In the genomic region with DNA sequence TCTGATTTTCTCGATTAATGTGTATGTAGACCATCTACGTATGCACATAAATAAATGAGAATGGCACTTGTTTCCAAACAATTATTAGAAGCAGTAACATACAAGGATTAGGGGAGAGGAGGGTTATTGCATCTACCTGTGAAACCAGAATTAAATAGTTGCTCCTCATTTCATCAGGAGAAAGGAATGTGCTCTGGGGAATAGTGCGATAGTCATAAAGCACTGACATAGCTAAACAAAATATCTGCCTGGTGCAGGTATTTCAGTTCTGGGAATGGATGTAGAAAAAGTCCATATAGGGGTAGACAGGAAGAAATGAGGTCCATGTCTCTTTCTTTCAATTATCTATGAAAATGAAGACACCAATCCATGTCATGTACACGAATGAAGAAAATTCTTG, we compare ENCODE assay signal across 14 cellular contexts. TPM values are rescaled to one million over a fixed set of nuclear protein-coding genes. Genes with fewer than 3 reads are reported as not detected.
"Had no signal": no experiment of that assay in that cellular context is flagged by ENCODE, and none has a peak within 500 bp of the region (broad histone marks: within the 10 kb centered on the region; RNA-seq: fewer than 3 reads in every experiment).

No MANE protein-coding gene starts in this region.

- H3K9me3 Mint-ChIP-seq: activated naive CD4-positive, alpha-beta T cell treated with anti-CD3 and anti-CD28 coated beads, Interleukin-2, amount 10 ng/mL, durations not matched to agents 7 days and 5 days; activated T-helper 2 cell treated with anti-CD3 and anti-CD28 coated beads, Interferon-gamma antibody, Interleukin-2, Interleukin-4, amounts not matched to agents 10 μg/mL and 5 μg/mL and 100 μg/mL, durations not matched to agents 14 hours and 24 hours and 36 hours; T-helper 1 cell treated with Interleukin-12 subunit alpha and Interleukin-12 subunit beta and Interleukin-4 antibody, amounts not matched to agents 30 μg/mL and 1 μg/mL, for 36 hours had no signal

- H3K36me3 ChIP-seq: brain microvascular endothelial cell, gastrocnemius medialis, right lobe of liver, spleen, upper lobe of right lung had no signal

- H3K4me3 ChIP-seq: gastrocnemius medialis, spleen had no signal

- ATAC-seq: gastrocnemius medialis; right lobe of liver; stimulated activated naive B cell treated with anti-CD40 and anti-IgM and Interleukin-4, amounts not matched to agents 10 μg/mL and 1 μg/mL and 100 μg/mL, for 72 hours; upper lobe of right lung had no signal

- H3K27me3 ChIP-seq: brain microvascular endothelial cell had no signal

- H3K27ac ChIP-seq: brain microvascular endothelial cell, gastrocnemius medialis, right lobe of liver had no signal

- DNase-seq: activated CD4-positive, CD25-positive, alpha-beta regulatory T cell; activated naive CD4-positive, alpha-beta T cell treated with anti-CD3 and anti-CD28 coated beads, Interleukin-2, amount 10 ng/mL, durations not matched to agents 7 days and 5 days; brain microvascular endothelial cell; gastrocnemius medialis; kidney; midbrain; nucleus accumbens; right lobe of liver; spleen; stimulated activated CD4-positive, alpha-beta T cell treated with anti-CD3 and anti-CD28 coated beads, Interleukin-2, amount 100 ng/mL, for 24 hours; stimulated activated naive B cell treated with anti-CD40 and anti-IgM and Interleukin-4, amounts not matched to agents 10 μg/mL and 1 μg/mL and 100 μg/mL, for 72 hours; upper lobe of right lung had no signal

- H3K9me3 ChIP-seq: gastrocnemius medialis, right lobe of liver, upper lobe of right lung had no signal

- H3K27ac Mint-ChIP-seq: activated naive CD4-positive, alpha-beta T cell treated with anti-CD3 and anti-CD28 coated beads, Interleukin-2, amount 10 ng/mL, durations not matched to agents 7 days and 5 days; activated T-helper 2 cell treated with anti-CD3 and anti-CD28 coated beads, Interferon-gamma antibody, Interleukin-2, Interleukin-4, amounts not matched to agents 10 μg/mL and 5 μg/mL and 100 μg/mL, durations not matched to agents 14 hours and 24 hours and 36 hours; stimulated activated naive B cell treated with anti-CD40 and anti-IgM and Interleukin-4, amounts not matched to agents 10 μg/mL and 1 μg/mL and 100 μg/mL, for 72 hours; T-helper 1 cell treated with Interleukin-12 subunit alpha and Interleukin-12 subunit beta and Interleukin-4 antibody, amounts not matched to agents 30 μg/mL and 1 μg/mL, for 36 hours had no signal

- H3K4me3 Mint-ChIP-seq: activated naive CD4-positive, alpha-beta T cell treated with anti-CD3 and anti-CD28 coated beads, Interleukin-2, amount 10 ng/mL, durations not matched to agents 7 days and 5 days; stimulated activated naive B cell treated with anti-CD40 and anti-IgM and Interleukin-4, amounts not matched to agents 10 μg/mL and 1 μg/mL and 100 μg/mL, for 72 hours; T-helper 1 cell treated with Interleukin-12 subunit alpha and Interleukin-12 subunit beta and Interleukin-4 antibody, amounts not matched to agents 30 μg/mL and 1 μg/mL, for 36 hours had no signal

RNA-seq across cellular contexts. Expression of a gene that starts 1.6 kb away (rescaled TPM):
- total RNA-seq: activated T-helper 2 cell treated with anti-CD3 and anti-CD28 coated beads, Interferon-gamma antibody, Interleukin-2, Interleukin-4, amounts not matched to agents 10 μg/mL and 5 μg/mL and 100 μg/mL, durations not matched to agents 14 hours and 24 hours and 36 hours had no signal
